Comparison of ENCODE assay signal across 1 cellular context in genomic region chr1:154490327-154490726, GRCh38.
TF ChIP-seq lines count a peak whose summit lies in the region.

No MANE protein-coding gene starts in this region.

TF ChIP-seq in SK-N-SH treated with all-trans-retinoic acid at 6 μM for 48 hours, 23 proteins besides CTCF, POLR2A, EP300 and RAD21 (continued from another document):
- TF ChIP-seq TSHZ2 (CRISPR knock-in tag; IDR thresholded peaks at IDR 0.05) (no peak), OSR1 (CRISPR knock-in tag; IDR thresholded peaks at IDR 0.05) (no peak)
